ENCODE assay signal across 8 cellular contexts in genomic region chr7:23471090-23471859, GRCh38. TPM values are rescaled to one million over a fixed set of nuclear protein-coding genes. Genes with fewer than 3 reads are reported as not detected.
DNase-seq lines count a peak whose midpoint lies in the region; ATAC-seq, FAIRE-seq and TF ChIP-seq lines count a peak whose summit lies in the region.

No MANE protein-coding gene starts in this region.

- no peak for TF ChIP-seq POLR2A in A549 (IDR thresholded peaks at IDR 0.05; ENCODE audit: low read length)
- no peak for TF ChIP-seq POLR2A in GM12891 (IDR thresholded peaks at IDR 0.05; ENCODE audit: low read depth, low read length)

- TF ChIP-seq CTCF in A549 (IDR thresholded peaks at IDR 0.05): no peak

- H3K4me3 Mint-ChIP-seq in activated T-helper 2 cell treated with anti-CD3 and anti-CD28 coated beads, Interferon-gamma antibody, Interleukin-2, Interleukin-4, amounts not matched to agents 10 μg/mL and 5 μg/mL and 100 μg/mL, durations not matched to agents 14 hours and 24 hours and 36 hours (ENCODE audit: low read depth): peak overlapping the region; percentile 95

- no peaks in the 10 kb centered on the region for H3K36me3 ChIP-seq in urinary bladder (ENCODE audit: insufficient read depth)

- DNase-seq in A549 (ENCODE audit: low read depth in 1 of 2, low spot score in 1 of 2): peak; percentile 80 to 92
- peak; percentile 60 for DNase-seq in GM12891 (ENCODE audit: insufficient read length, low spot score)
- DNase-seq in NCI-H524 treated with DMSO at 0.1 percent for 48 hours (lab: John Stamatoyannopoulos, UW): peak; percentile 49
- DNase-seq in activated T-helper 2 cell treated with anti-CD3 and anti-CD28 coated beads, Interferon-gamma antibody, Interleukin-2, Interleukin-4, amounts not matched to agents 10 μg/mL and 5 μg/mL and 100 μg/mL, durations not matched to agents 14 hours and 24 hours and 36 hours (ENCODE audit: low spot score): peak; percentile 80
- no peak for DNase-seq in occipital lobe (lab: John Stamatoyannopoulos, UW)

- H3K4me1 ChIP-seq in A549: peaks cover 21% of the 10 kb centered on the region
- H3K4me1 ChIP-seq in urinary bladder (ENCODE audit: insufficient read depth): peaks cover 4% of the 10 kb centered on the region

- H3K27ac ChIP-seq in A549 (peak overlapping the region; percentile 97 to 99), urinary bladder (ENCODE audit: low read depth) (no peak overlapping the region)

- no peaks in the 10 kb centered on the region for H3K9me3 Mint-ChIP-seq in activated T-helper 2 cell treated with anti-CD3 and anti-CD28 coated beads, Interferon-gamma antibody, Interleukin-2, Interleukin-4, amounts not matched to agents 10 μg/mL and 5 μg/mL and 100 μg/mL, durations not matched to agents 14 hours and 24 hours and 36 hours

- H3K4me3 ChIP-seq in A549 (peak overlapping the region; percentile 80), iPS-18c (ENCODE audit: insufficient read depth, low read depth, low read length) (peak overlapping the region; percentile 90), urinary bladder (ENCODE audit: low read depth, low read length) (peak overlapping the region; percentile 4)

- POLR2A ChIA-PET in A549 (lab: Yijun Ruan, JAX): interaction anchor here (1.4 kb wide), 1 partner anchor 198 kb away, joined by 5 read pairs; no protein-coding TSS in a partner anchor

- ATAC-seq in A549: peak; percentile 41 to 64
- peak; percentile 31 for ATAC-seq in HG03175 (IDR thresholded peaks at IDR 0.05; ENCODE audit: unreplicated experiment)

- H3K27me3 Mint-ChIP-seq in activated T-helper 2 cell treated with anti-CD3 and anti-CD28 coated beads, Interferon-gamma antibody, Interleukin-2, Interleukin-4, amounts not matched to agents 10 μg/mL and 5 μg/mL and 100 μg/mL, durations not matched to agents 14 hours and 24 hours and 36 hours (ENCODE audit: low read depth): peaks cover 28% of the 10 kb centered on the region

- under 1% methylated on average over 19 of the region's 45 CpGs for WGBS in A549 (ENCODE audit: missing lambda C conversion rate)
- 9% methylated on average over 45 of the region's 45 CpGs for WGBS in urinary bladder

- intact Hi-C loops in activated T-helper 2 cell treated with anti-CD3 and anti-CD28 coated beads, Interferon-gamma antibody, Interleukin-2, Interleukin-4, amounts not matched to agents 10 μg/mL and 5 μg/mL and 100 μg/mL, durations not matched to agents 14 hours and 24 hours and 36 hours (cut with micrococcal nuclease): loop anchor here (2.0 to 10.0 kb wide), 8 partner anchors 40 to 1436 kb away; partner anchors contain the start of genes CCDC126, HYCC1, MALSU1 and NUP42

- H3K9me3 ChIP-seq in A549 (no peaks in the 10 kb centered on the region), iPS-18c (ENCODE audit: control insufficient read depth, insufficient read depth, low read length) (no peaks in the 10 kb centered on the region)

- peak overlapping the region; percentile 97 for H3K27ac Mint-ChIP-seq in activated T-helper 2 cell treated with anti-CD3 and anti-CD28 coated beads, Interferon-gamma antibody, Interleukin-2, Interleukin-4, amounts not matched to agents 10 μg/mL and 5 μg/mL and 100 μg/mL, durations not matched to agents 14 hours and 24 hours and 36 hours

- FAIRE-seq in A549 (lab: Jason Lieb, UNC): no peak
- FAIRE-seq in GM12891 (lab: Jason Lieb, UNC): peak; percentile 84

- no peak for TF ChIP-seq EP300 in A549 (IDR thresholded peaks at IDR 0.05)

- H3K4me2 ChIP-seq in A549: peak overlapping the region; percentile 89

- CTCF ChIA-PET in A549 (lab: Yijun Ruan, JAX): no interaction called here

- H3K36me3 Mint-ChIP-seq in activated T-helper 2 cell treated with anti-CD3 and anti-CD28 coated beads, Interferon-gamma antibody, Interleukin-2, Interleukin-4, amounts not matched to agents 10 μg/mL and 5 μg/mL and 100 μg/mL, durations not matched to agents 14 hours and 24 hours and 36 hours (ENCODE audit: low read depth): peaks cover 20% of the 10 kb centered on the region

- no peak for TF ChIP-seq RAD21 in A549 (conservative IDR thresholded peaks at IDR 0.05 in 1 of 2, IDR thresholded peaks at IDR 0.05 in 1 of 2)

- peaks cover 50% of the 10 kb centered on the region for H3K4me1 Mint-ChIP-seq in activated T-helper 2 cell treated with anti-CD3 and anti-CD28 coated beads, Interferon-gamma antibody, Interleukin-2, Interleukin-4, amounts not matched to agents 10 μg/mL and 5 μg/mL and 100 μg/mL, durations not matched to agents 14 hours and 24 hours and 36 hours (ENCODE audit: low read depth)

TF ChIP-seq in A549, 52 proteins besides CTCF, POLR2A, EP300 and RAD21:
- TF ChIP-seq JUN (IDR thresholded peaks at IDR 0.05): peak; percentile 26 to 69; a peak in 2 of 5 replicates
- peak; percentile 48; the same call in 1 of the 2 replicates for TF ChIP-seq PHF8 (IDR thresholded peaks at IDR 0.05; ENCODE audit: borderline replicate concordance, low read depth)
- TF ChIP-seq PBX3 (IDR thresholded peaks at IDR 0.05): 0 out of 2 replicates have a peak, but pooled peaks have one; percentile 28
- peak; percentile 18; the same call in 1 of the 2 replicates for TF ChIP-seq HOXB5 (CRISPR knock-in tag; IDR thresholded peaks at IDR 0.05)
- TF ChIP-seq CBX2 (IDR thresholded peaks at IDR 0.05; ENCODE audit: borderline replicate concordance, low read depth): no peak
- no peak; the same call in 2 of the 3 replicates for TF ChIP-seq SMC3 (IDR thresholded peaks at IDR 0.05)
- TF ChIP-seq CHD2 (IDR thresholded peaks at IDR 0.05; ENCODE audit: low read length, partially characterized antibody): peak; percentile 61
- peak; percentile 58; the same call in 1 of the 2 replicates for TF ChIP-seq MYC (IDR thresholded peaks at IDR 0.05; ENCODE audit: borderline replicate concordance, low read length)
- TF ChIP-seq MAZ (IDR thresholded peaks at IDR 0.05; ENCODE audit: borderline replicate concordance, low read depth, low read length): no peak

TF ChIP-seq in GM12891, 5 proteins besides CTCF, POLR2A, EP300 and RAD21:
- TF ChIP-seq TAF1 (IDR thresholded peaks at IDR 0.05; ENCODE audit: low read depth, low read length) (peak; percentile 28; the same call in 1 of the 2 replicates), SPI1 (IDR thresholded peaks at IDR 0.05; ENCODE audit: low read depth, low read length) (no peak), POU2F2 (IDR thresholded peaks at IDR 0.05; ENCODE audit: low read depth, low read length) (no peak), PAX5 (IDR thresholded peaks at IDR 0.05; ENCODE audit: insufficient read depth, low read length, severe bottlenecking) (no peak), POLR2AphosphoS5 (IDR thresholded peaks at IDR 0.05; ENCODE audit: low read depth, low read length) (no peak)
TF ChIP-seq in GM12891: peak in this region for 1.

RNA-seq across cellular contexts. Expression of gene IGF2BP3, which starts 1.0 kb away (rescaled TPM):
- polyA plus RNA-seq in A549 (2011; rRNA removed) (47.2 and 62.0 TPM in 2 replicates), A549 (2017; fragmentation: RNase III; extraction: RNeasy Plus Mini Kit Qiagen cat#74134 plus additional on column Dnase treatment) (26.7 to 30.4 TPM (median 30.1 TPM) in 3 replicates), urinary bladder (0.27 TPM)
- 12.0 and 12.1 TPM in 2 replicates for polyA plus RNA-seq in A549 (2012; cell fraction: cytosol; rRNA removed)
- 27.3 and 36.5 TPM in 2 replicates for polyA plus RNA-seq in A549 (2012; cell fraction: nucleus; rRNA removed)
- polyA minus RNA-seq in A549 (2011; rRNA and poly(A)+ RNA removed): 50.5 and 51.7 TPM in 2 replicates
- polyA plus RNA-seq in GM12891 (2012; ENCODE audit: low read depth, missing spikeins): 31.3 TPM
- 16.6 and 18.2 TPM in 2 replicates for total RNA-seq in activated T-helper 2 cell treated with anti-CD3 and anti-CD28 coated beads, Interferon-gamma antibody, Interleukin-2, Interleukin-4, amounts not matched to agents 10 μg/mL and 5 μg/mL and 100 μg/mL, durations not matched to agents 14 hours and 24 hours and 36 hours
- total RNA-seq in urinary bladder (65.7 TPM), occipital lobe (84.1 TPM)

Comparison
In these comparisons a context has a peak if more than half of its experiments do, and no peak if none do; other contexts are left out.
1. H3K4me3 ChIP-seq: peak in every context shown above with its lines; median percentile 90 in iPS-18c; 80 in A549; 4 in urinary bladder.